Comparison of ENCODE assay signal across 9 cellular contexts in genomic region chr2:195318440-195319111, GRCh38.
DNase-seq lines count a peak whose midpoint lies in the region; ATAC-seq and TF ChIP-seq lines count a peak whose summit lies in the region.
"Had no signal": no experiment of that assay in that cellular context is flagged by ENCODE, and none has a peak within 500 bp of the region (broad histone marks: within the 10 kb centered on the region; RNA-seq: fewer than 3 reads in every experiment).

No MANE protein-coding gene starts in this region.

- no peak overlapping the region for H3K4me3 Mint-ChIP-seq in immature natural killer cell
- H3K4me3 Mint-ChIP-seq: dendritic cell treated with granulocyte-macrophage colony-stimulating factor and Interleukin-4, amounts not matched to agents 40 ng/mL and 50 ng/mL, for 4 days had no signal

- H3K4me1 ChIP-seq in PC-3 (ENCODE audit: insufficient read depth, low read length): peaks cover 29% of the 10 kb centered on the region

- H3K27ac ChIP-seq in PC-3 (ENCODE audit: low read length): peak overlapping the region; percentile 38

- no peaks in the 10 kb centered on the region for H3K36me3 ChIP-seq in PC-3 (ENCODE audit: low read depth, low read length)

- H3K9ac ChIP-seq in PC-3 (ENCODE audit: low read length): no peak overlapping the region

- H3K36me3 Mint-ChIP-seq in immature natural killer cell: no peaks in the 10 kb centered on the region

- BruUV-seq in PC-3 (replicated peaks; lab: Mats Ljungman, UMichigan): no TSS peak

- no peaks in the 10 kb centered on the region for H4K20me1 ChIP-seq in PC-3 (ENCODE audit: low read length)

- H3K4me3 ChIP-seq in PC-3 (ENCODE audit: low read length): no peak overlapping the region

- H3F3A ChIP-seq in PC-3 (ENCODE audit: low read length, unreplicated experiment): no peaks in the 10 kb centered on the region

- CTCF ChIA-PET in PC-3 (lab: Charles Lee): no interaction called here

- peak overlapping the region; percentile 55 for H3K4me2 ChIP-seq in PC-3 (ENCODE audit: low read length)

- H3K4me1 Mint-ChIP-seq in immature natural killer cell: no peaks in the 10 kb centered on the region

- ATAC-seq in HG03442 (IDR thresholded peaks at IDR 0.05; ENCODE audit: unreplicated experiment) (peak; percentile 33), PC-3 (peak; percentile 29), sciatic nerve (no peak)

- no peaks in the 10 kb centered on the region for H3K9me3 Mint-ChIP-seq in immature natural killer cell
- H3K9me3 Mint-ChIP-seq: dendritic cell treated with granulocyte-macrophage colony-stimulating factor and Interleukin-4, amounts not matched to agents 40 ng/mL and 50 ng/mL, for 4 days had no signal

- peak; percentile 61 for DNase-seq in activated CD8-positive, alpha-beta memory T cell treated with anti-CD3 and anti-CD28 coated beads for 24 hours
- no peak for DNase-seq in activated CD8-positive, alpha-beta memory T cell treated with anti-CD3 and anti-CD28 coated beads, Interleukin-2, amount 50 U/mL, for 48 hours
- DNase-seq in PC-3 (peak; percentile 67), amniotic stem cell (lab: John Stamatoyannopoulos, UW) (peak; percentile 34), immature natural killer cell (peak in 2 of 3 donors; percentile 24 to 36), sciatic nerve (ENCODE audit: low spot score) (no peak)
- DNase-seq in stimulated activated CD4-positive, alpha-beta T cell treated with anti-CD3 and anti-CD28 coated beads, Interleukin-4, amount 100 ng/mL, for 48 hours (ENCODE audit: low read depth in 2 of 2): peak; percentile 9 to 22

- H3K9me3 ChIP-seq in PC-3 (ENCODE audit: low read length): no peaks in the 10 kb centered on the region

- intact Hi-C loops in PC-3 (cut with micrococcal nuclease): loop anchor here (1.0 to 10.0 kb wide), 12 partner anchors 342 to 1734 kb away; partner anchors contain the start of gene DNAH7
- intact Hi-C loops in sciatic nerve (cut with DNase I): no loop called here

- H3K27me3 ChIP-seq in PC-3 (ENCODE audit: low read length): no peaks in the 10 kb centered on the region

- POLR2A ChIA-PET in PC-3 (lab: Charles Lee; ENCODE audit: unreplicated experiment): interaction anchor here (0.5 kb wide), 1 partner anchor 576 kb away, joined by 3 read pairs; no protein-coding TSS in a partner anchor

- H2AFZ ChIP-seq in PC-3 (ENCODE audit: low read length): 0 out of 2 replicates have a peak overlapping the region, but pooled peaks have one; percentile 36

- TF ChIP-seq CTCF in PC-3 (conservative IDR thresholded peaks at IDR 0.05; ENCODE audit: low read depth, low read length): peak; percentile 84

- H3K27me3 Mint-ChIP-seq in immature natural killer cell (ENCODE audit: low read depth in 3 of 3): no peaks in the 10 kb centered on the region
- H3K27me3 Mint-ChIP-seq: dendritic cell treated with granulocyte-macrophage colony-stimulating factor and Interleukin-4, amounts not matched to agents 40 ng/mL and 50 ng/mL, for 4 days had no signal

- no peaks in the 10 kb centered on the region for H3K9me2 ChIP-seq in PC-3 (replicated peaks; ENCODE audit: low read length)

- H3K27ac Mint-ChIP-seq in immature natural killer cell: no peak overlapping the region
- H3K27ac Mint-ChIP-seq: dendritic cell treated with granulocyte-macrophage colony-stimulating factor and Interleukin-4, amounts not matched to agents 40 ng/mL and 50 ng/mL, for 4 days had no signal

- H3K79me2 ChIP-seq in PC-3 (ENCODE audit: low read length): no peaks in the 10 kb centered on the region

Comparison
In these comparisons a context has a peak if more than half of its experiments do, and no peak if none do; other contexts are left out.
1. DNase-seq: peak in activated CD8-positive, alpha-beta memory T cell treated with anti-CD3 and anti-CD28 coated beads for 24 hours (single experiment), PC-3 (single experiment), amniotic stem cell (single experiment), immature natural killer cell (2 of 3) and stimulated activated CD4-positive, alpha-beta T cell treated with anti-CD3 and anti-CD28 coated beads, Interleukin-4, amount 100 ng/mL, for 48 hours (2 of 2); none in activated CD8-positive, alpha-beta memory T cell treated with anti-CD3 and anti-CD28 coated beads, Interleukin-2, amount 50 U/mL, for 48 hours (single experiment) and sciatic nerve (single experiment).